Comparison of ENCODE assay signal across 13 cellular contexts in genomic region chr20:25453035-25453810, GRCh38. TPM values are rescaled to one million over a fixed set of nuclear protein-coding genes. Genes with fewer than 3 reads are reported as not detected.
DNase-seq lines count a peak whose midpoint lies in the region; ATAC-seq, FAIRE-seq and TF ChIP-seq lines count a peak whose summit lies in the region.
"Had no signal": no experiment of that assay in that cellular context is flagged by ENCODE, and none has a peak within 500 bp of the region (broad histone marks: within the 10 kb centered on the region; RNA-seq: fewer than 3 reads in every experiment).

No MANE protein-coding gene starts in this region.

- H3K4me2 ChIP-seq in HepG2 (ENCODE audit: low read depth, low read length) (no peak overlapping the region), PC-9 (no peak overlapping the region)

- BruUV-seq in HepG2 (replicated peaks; lab: Mats Ljungman, UMichigan) = no TSS peak
- no TSS peak for BruUV-seq in PC-9 (replicated peaks; lab: Mats Ljungman, UMichigan)

- TF ChIP-seq EP300 in HepG2 (IDR thresholded peaks at IDR 0.05; ENCODE audit: low read depth in 2 of 2, low read length in 2 of 2) (no peak), HepG2 (CRISPR knock-in tag; IDR thresholded peaks at IDR 0.05; ENCODE audit: borderline replicate concordance) (no peak), tibial nerve (IDR thresholded peaks at IDR 0.05) (no peak)

- no peak overlapping the region for H3K9ac ChIP-seq in HepG2 (ENCODE audit: insufficient read depth, low read depth, low read length)

- no peak for TF ChIP-seq RAD21 in HepG2 (CRISPR knock-in tag; IDR thresholded peaks at IDR 0.05)

- H3K27me3 ChIP-seq in HepG2 (ENCODE audit: control insufficient read depth in 1 of 2, insufficient read depth in 2 of 2, low read length in 2 of 2) (no peaks in the 10 kb centered on the region), right lobe of liver (no peaks in the 10 kb centered on the region), tibial nerve (no peaks in the 10 kb centered on the region), PC-9 (ENCODE audit: insufficient read depth, low read depth) (no peaks in the 10 kb centered on the region)

- no peak overlapping the region for H2AFZ ChIP-seq in HepG2 (ENCODE audit: low read length)
- H2AFZ ChIP-seq in PC-9 = no peak overlapping the region

- TF ChIP-seq POLR2A in HepG2 (IDR thresholded peaks at IDR 0.05; ENCODE audit: insufficient read depth in 1 of 2, low read depth in 2 of 2, low read length in 2 of 2) = no peak
- TF ChIP-seq POLR2A in right lobe of liver (IDR thresholded peaks at IDR 0.05) = no peak
- TF ChIP-seq POLR2A in tibial nerve (IDR thresholded peaks at IDR 0.05) = no peak

- intact Hi-C loops in HepG2 (cut with micrococcal nuclease; ENCODE audit: unreplicated experiment) (no loop called here), right lobe of liver (cut with DNase I) (no loop called here), PC-9 (cut with micrococcal nuclease; ENCODE audit: unreplicated experiment) (no loop called here)

- no peaks in the 10 kb centered on the region for H3K9me2 ChIP-seq in PC-9 (ENCODE audit: insufficient read depth)

- DNase-seq in HepG2 (ENCODE audit: low spot score) (no peak), right lobe of liver (no peak), NCI-H526 treated with DMSO at 0.1 percent for 48 hours (lab: John Stamatoyannopoulos, UW) (peak; percentile 26), epithelial cell of proximal tubule (ENCODE audit: low read depth) (peak; percentile 20), urothelium cell line (ENCODE audit: low spot score) (peak; percentile 53), tibial nerve (ENCODE audit: low spot score in 2 of 2) (no peak), PC-9 (no peak)
- DNase-seq: activated CD4-positive, alpha-beta T cell treated with anti-CD3 and anti-CD28 coated beads, Interleukin-2, amount 50 U/mL, for 4 hours; Kasumi-1; retina had no signal

- FAIRE-seq in HepG2 (lab: Jason Lieb, UNC) (no peak), urothelium cell line (lab: Jason Lieb, UNC) (no peak)
- FAIRE-seq: GM12891 had no signal

- no peak overlapping the region for H3K4me3 ChIP-seq in HepG2 (replicated peaks in 1 of 3; ENCODE audit: insufficient read depth in 1 of 3, low read depth in 2 of 3, low read length in 3 of 3)
- no peak overlapping the region for H3K4me3 ChIP-seq in right lobe of liver
- H3K4me3 ChIP-seq in epithelial cell of proximal tubule (ENCODE audit: low read depth, low read length) = no peak overlapping the region
- H3K4me3 ChIP-seq in tibial nerve = no peak overlapping the region
- H3K4me3 ChIP-seq in PC-9 = no peak overlapping the region

- no peak for TF ChIP-seq CTCF in HepG2 (CRISPR knock-in tag; IDR thresholded peaks at IDR 0.05)
- no peak for TF ChIP-seq CTCF in right lobe of liver (IDR thresholded peaks at IDR 0.05)
- TF ChIP-seq CTCF in epithelial cell of proximal tubule (conservative IDR thresholded peaks at IDR 0.05; ENCODE audit: low read depth, low read length) = no peak
- no peak for TF ChIP-seq CTCF in tibial nerve (IDR thresholded peaks at IDR 0.05)
- no peak for TF ChIP-seq CTCF in PC-9 (conservative IDR thresholded peaks at IDR 0.05)

- H3K9me3 ChIP-seq in HepG2 (ENCODE audit: low read length) (no peaks in the 10 kb centered on the region), right lobe of liver (no peaks in the 10 kb centered on the region), tibial nerve (no peaks in the 10 kb centered on the region), PC-9 (ENCODE audit: insufficient read depth, low read depth) (no peaks in the 10 kb centered on the region)

- H3F3A ChIP-seq in PC-9 (ENCODE audit: insufficient read depth, low read depth) = no peaks in the 10 kb centered on the region

- 97% methylated on average over 25 of the region's 25 CpGs for WGBS in HepG2 (ENCODE audit: low lambda C conversion rate)
- 84% methylated on average over 9 of the region's 25 CpGs for WGBS in right lobe of liver (ENCODE audit: insufficient coverage, low coverage, low lambda C conversion rate, missing lambda C conversion rate)
- 69% methylated on average over 25 of the region's 25 CpGs for WGBS in tibial nerve, 2 donors

- H3K79me2 ChIP-seq in HepG2 (ENCODE audit: insufficient read depth, low read length) = no peaks in the 10 kb centered on the region
- H3K79me2 ChIP-seq in PC-9 (ENCODE audit: low read depth) = no peaks in the 10 kb centered on the region

- CTCF ChIA-PET in HepG2 (lab: Yijun Ruan, JAX; ENCODE audit: low intra/inter-chr PET ratio, low total read pairs) = no interaction called here
- CTCF ChIA-PET in PC-9 (lab: Charles Lee) = no interaction called here

- H3K36me3 ChIP-seq in HepG2 (replicated peaks in 1 of 2; ENCODE audit: control insufficient read depth in 1 of 2, insufficient read depth in 2 of 2, low read length in 2 of 2) (peaks cover 28 to 39% of the 10 kb centered on the region in 2 experiments), right lobe of liver (peaks cover 0 to 16% (median 3%) of the 10 kb centered on the region in 4 donors), tibial nerve (peaks cover 0 to 55% (median 0%) of the 10 kb centered on the region in 3 donors), PC-9 (ENCODE audit: low read depth) (no peaks in the 10 kb centered on the region)

- H3K27ac ChIP-seq in HepG2 (ENCODE audit: extremely low read length, insufficient read depth, low read length) (no peak overlapping the region), right lobe of liver (no peak overlapping the region), tibial nerve (no peak overlapping the region), PC-9 (no peak overlapping the region)

- H4K20me1 ChIP-seq in HepG2 (ENCODE audit: insufficient read depth, low read length) = no peaks in the 10 kb centered on the region
- H4K20me1 ChIP-seq in PC-9 (ENCODE audit: insufficient read depth) = no peaks in the 10 kb centered on the region

- no peak for ATAC-seq in HepG2
- ATAC-seq in right lobe of liver = no peak
- ATAC-seq in GM19328 (IDR thresholded peaks at IDR 0.05; ENCODE audit: unreplicated experiment) = no peak
- ATAC-seq: esophagus mucosa had no signal

- in situ Hi-C loops in HepG2 (cut with HindIII; ENCODE audit: extremely low pct_ligation_motif_present, low pct_unique_long_range_greater_than_20kb) = no loop called here

- no peaks in the 10 kb centered on the region for H3K4me1 ChIP-seq in HepG2 (ENCODE audit: insufficient read depth, low read length)
- H3K4me1 ChIP-seq in right lobe of liver = no peaks in the 10 kb centered on the region
- H3K4me1 ChIP-seq in tibial nerve = no peaks in the 10 kb centered on the region
- H3K4me1 ChIP-seq in PC-9 (replicated peaks; ENCODE audit: insufficient read depth) = no peaks in the 10 kb centered on the region

- POLR2A ChIA-PET in HepG2 (lab: Yijun Ruan, JAX) = no interaction called here
- POLR2A ChIA-PET in PC-9 (lab: Charles Lee; ENCODE audit: unreplicated experiment) = no interaction called here

TF ChIP-seq in HepG2, 621 proteins besides CTCF, POLR2A, EP300 and RAD21:
- TF ChIP-seq GRHL1 (CRISPR knock-in tag; conservative IDR thresholded peaks at IDR 0.05) = no peak
- 0 out of 2 replicates have a peak, but pooled peaks have one; percentile 29 for TF ChIP-seq ZNF430 (CRISPR knock-in tag; IDR thresholded peaks at IDR 0.05)

RNA-seq across cellular contexts. Expression of gene GINS1, which starts 45.8 kb away (rescaled TPM):
- 59.9 and 74.6 TPM in 2 replicates for total RNA-seq in HepG2 (2016; rRNA removed; fragmentation: Illumina TruSeq; extraction: Trizol)
- total RNA-seq in HepG2 (2016; cell fraction: cytosol; rRNA removed; fragmentation: Illumina TruSeq; extraction: Trizol; ENCODE audit: low read depth) = 12.1 and 13.7 TPM in 2 replicates
- total RNA-seq in HepG2 (2016; cell fraction: insoluble cytoplasmic fraction; rRNA removed; fragmentation: Illumina TruSeq; extraction: Trizol) = 62.2 and 82.5 TPM in 2 replicates
- 27.4 and 32.8 TPM in 2 replicates for total RNA-seq in HepG2 (2016; cell fraction: membrane; rRNA removed; fragmentation: Illumina TruSeq; extraction: Trizol)
- 30.1 and 33.0 TPM in 2 replicates for total RNA-seq in HepG2 (2016; cell fraction: nucleus; rRNA removed; fragmentation: Illumina TruSeq; extraction: Trizol)
- 10.3 and 14.6 TPM in 2 replicates for polyA plus RNA-seq in HepG2 (2011; rRNA removed)
- polyA plus RNA-seq in HepG2 (2011; cell fraction: cytosol; rRNA removed) = 8.1 and 9.7 TPM in 2 replicates
- 5.7 and 6.6 TPM in 2 replicates for polyA plus RNA-seq in HepG2 (2011; cell fraction: nucleus; rRNA removed)
- polyA plus RNA-seq in HepG2 (2012) = 6.6 and 15.3 TPM in 2 replicates
- 3.4 and 3.7 TPM in 2 replicates for polyA plus RNA-seq in HepG2 (2016; cell fraction: cytosol; fragmentation: Illumina TruSeq; extraction: Trizol; ENCODE audit: low read depth)
- 62.2 and 68.3 TPM in 2 replicates for polyA plus RNA-seq in HepG2 (2016; cell fraction: insoluble cytoplasmic fraction; fragmentation: Illumina TruSeq; extraction: Trizol; ENCODE audit: low read depth)
- polyA plus RNA-seq in HepG2 (2016; cell fraction: membrane; fragmentation: Illumina TruSeq; extraction: Trizol; ENCODE audit: low read depth) = 11.0 and 11.7 TPM in 2 replicates
- polyA plus RNA-seq in HepG2 (2016; cell fraction: nucleus; fragmentation: Illumina TruSeq; extraction: Trizol; ENCODE audit: insufficient read depth, low read depth) = 50.8 and 54.7 TPM in 2 replicates
- polyA minus RNA-seq in HepG2 (2011; rRNA and poly(A)+ RNA removed; ENCODE audit: low replicate concordance) = 9.2 and 15.1 TPM in 2 replicates
- 8.7 and 11.2 TPM in 2 replicates for polyA minus RNA-seq in HepG2 (2011; cell fraction: cytosol; rRNA and poly(A)+ RNA removed)
- polyA minus RNA-seq in HepG2 (2011; cell fraction: nucleus; rRNA and poly(A)+ RNA removed) = 8.8 and 9.4 TPM in 2 replicates
- 1 to 10 TPM in 2 of 6 experiments, under 1 TPM in 4; 0.37 to 3.5 (median 0.76) TPM for total RNA-seq in right lobe of liver
- total RNA-seq in epithelial cell of proximal tubule = 34.9 and 44.1 TPM in 2 replicates
- total RNA-seq in tibial nerve = 1 to 10 TPM in 1 of 4 donors, under 1 TPM in 3; 0.21 to 1.1 (median 0.59) TPM
- total RNA-seq in PC-9 (2021) = 26.6 and 27.8 TPM in 2 replicates

Comparison
In these comparisons a context has a peak if more than half of its experiments do, and no peak if none do; other contexts are left out.
1. DNase-seq: peak in NCI-H526 treated with DMSO at 0.1 percent for 48 hours (single experiment), epithelial cell of proximal tubule (single experiment) and urothelium cell line (single experiment); none in HepG2 (single experiment), right lobe of liver (0 of 3), tibial nerve (0 of 2) and PC-9 (0 of 2).